Comparison of ENCODE assay signal across 1 cellular context in the genomic region with DNA sequence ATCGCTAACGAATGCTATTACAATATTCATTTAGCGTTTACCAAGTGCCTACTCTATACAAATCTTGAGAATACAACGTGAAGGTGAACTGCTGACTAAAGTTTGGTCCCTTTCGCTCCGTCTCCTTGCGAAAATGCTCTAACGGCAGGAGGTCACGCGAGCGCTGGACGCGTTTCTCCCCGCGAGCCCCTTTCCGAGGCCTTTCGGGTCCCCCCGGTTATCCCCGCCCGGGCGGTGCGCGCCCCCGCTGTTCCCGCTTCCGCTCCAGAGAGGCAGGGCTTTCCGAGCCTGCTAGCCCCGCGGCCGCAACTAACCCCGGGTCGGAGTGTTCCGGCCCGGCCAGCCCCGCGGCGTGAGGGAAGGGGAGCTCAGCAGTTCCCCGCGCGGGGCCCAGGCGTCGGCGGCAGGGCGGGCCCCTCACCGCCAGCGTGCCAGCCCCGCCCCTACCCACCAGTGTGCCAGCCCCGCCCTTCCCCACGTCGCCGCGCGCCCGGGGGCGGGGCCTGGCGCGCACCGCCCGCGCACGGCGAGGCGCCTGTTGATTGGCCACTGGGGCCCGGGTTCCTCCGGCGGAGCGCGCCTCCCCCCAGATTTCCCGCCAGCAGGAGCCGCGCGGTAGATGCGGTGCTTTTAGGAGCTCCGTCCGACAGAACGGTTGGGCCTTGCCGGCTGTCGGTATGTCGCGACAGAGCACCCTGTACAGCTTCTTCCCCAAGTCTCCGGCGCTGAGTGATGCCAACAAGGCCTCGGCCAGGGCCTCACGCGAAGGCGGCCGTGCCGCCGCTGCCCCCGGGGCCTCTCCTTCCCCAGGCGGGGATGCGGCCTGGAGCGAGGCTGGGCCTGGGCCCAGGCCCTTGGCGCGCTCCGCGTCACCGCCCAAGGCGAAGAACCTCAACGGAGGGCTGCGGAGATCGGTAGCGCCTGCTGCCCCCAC.
TF ChIP-seq lines count a peak whose summit lies in the region.

A gene with protein sequence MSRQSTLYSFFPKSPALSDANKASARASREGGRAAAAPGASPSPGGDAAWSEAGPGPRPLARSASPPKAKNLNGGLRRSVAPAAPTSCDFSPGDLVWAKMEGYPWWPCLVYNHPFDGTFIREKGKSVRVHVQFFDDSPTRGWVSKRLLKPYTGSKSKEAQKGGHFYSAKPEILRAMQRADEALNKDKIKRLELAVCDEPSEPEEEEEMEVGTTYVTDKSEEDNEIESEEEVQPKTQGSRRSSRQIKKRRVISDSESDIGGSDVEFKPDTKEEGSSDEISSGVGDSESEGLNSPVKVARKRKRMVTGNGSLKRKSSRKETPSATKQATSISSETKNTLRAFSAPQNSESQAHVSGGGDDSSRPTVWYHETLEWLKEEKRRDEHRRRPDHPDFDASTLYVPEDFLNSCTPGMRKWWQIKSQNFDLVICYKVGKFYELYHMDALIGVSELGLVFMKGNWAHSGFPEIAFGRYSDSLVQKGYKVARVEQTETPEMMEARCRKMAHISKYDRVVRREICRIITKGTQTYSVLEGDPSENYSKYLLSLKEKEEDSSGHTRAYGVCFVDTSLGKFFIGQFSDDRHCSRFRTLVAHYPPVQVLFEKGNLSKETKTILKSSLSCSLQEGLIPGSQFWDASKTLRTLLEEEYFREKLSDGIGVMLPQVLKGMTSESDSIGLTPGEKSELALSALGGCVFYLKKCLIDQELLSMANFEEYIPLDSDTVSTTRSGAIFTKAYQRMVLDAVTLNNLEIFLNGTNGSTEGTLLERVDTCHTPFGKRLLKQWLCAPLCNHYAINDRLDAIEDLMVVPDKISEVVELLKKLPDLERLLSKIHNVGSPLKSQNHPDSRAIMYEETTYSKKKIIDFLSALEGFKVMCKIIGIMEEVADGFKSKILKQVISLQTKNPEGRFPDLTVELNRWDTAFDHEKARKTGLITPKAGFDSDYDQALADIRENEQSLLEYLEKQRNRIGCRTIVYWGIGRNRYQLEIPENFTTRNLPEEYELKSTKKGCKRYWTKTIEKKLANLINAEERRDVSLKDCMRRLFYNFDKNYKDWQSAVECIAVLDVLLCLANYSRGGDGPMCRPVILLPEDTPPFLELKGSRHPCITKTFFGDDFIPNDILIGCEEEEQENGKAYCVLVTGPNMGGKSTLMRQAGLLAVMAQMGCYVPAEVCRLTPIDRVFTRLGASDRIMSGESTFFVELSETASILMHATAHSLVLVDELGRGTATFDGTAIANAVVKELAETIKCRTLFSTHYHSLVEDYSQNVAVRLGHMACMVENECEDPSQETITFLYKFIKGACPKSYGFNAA (N-terminal part only) (plus strand): TSS at position 589 of the 934 bp plus-strand sequence. CDS start 89 bp downstream, at position 678.

TF ChIP-seq in K562, 482 proteins besides CTCF, POLR2A, EP300 and RAD21 (continues in another document):
- TF ChIP-seq HNRNPL (IDR thresholded peaks at IDR 0.05; ENCODE audit: low read depth, low read length) (peak; percentile 89), OTX1 (CRISPR knock-in tag; IDR thresholded peaks at IDR 0.05) (peak; percentile 41; the same call in 1 of the 2 replicates), CAMTA2 (CRISPR knock-in tag; conservative IDR thresholded peaks at IDR 0.05) (no peak), ARID2 (IDR thresholded peaks at IDR 0.05) (0 out of 2 replicates have a peak, but pooled peaks have one; percentile 22), SMARCA5 (IDR thresholded peaks at IDR 0.05) (no peak), SAFB (IDR thresholded peaks at IDR 0.05; ENCODE audit: borderline replicate concordance, low read depth, low read length) (peak; percentile 41; the same call in 1 of the 2 replicates), ZNF263 (CRISPR knock-in tag; IDR thresholded peaks at IDR 0.05; ENCODE audit: borderline replicate concordance) (no peak), ID3 (CRISPR knock-in tag; IDR thresholded peaks at IDR 0.05) (no peak), ID3 (tag; IDR thresholded peaks at IDR 0.05) (peak; percentile 30; the same call in 1 of the 2 replicates), CCNT2 (IDR thresholded peaks at IDR 0.05; ENCODE audit: borderline replicate concordance, extremely low read depth, insufficient read length, low read depth, low read length) (peak; percentile 90), MAX (CRISPR knock-in tag; IDR thresholded peaks at IDR 0.05) (peak; percentile 63), CREM (IDR thresholded peaks at IDR 0.05; ENCODE audit: low read depth) (peak; percentile 66), MCM3 (IDR thresholded peaks at IDR 0.05) (no peak), MBD2 (IDR thresholded peaks at IDR 0.05; ENCODE audit: borderline replicate concordance, low read depth) (peak; percentile 51; the same call in 1 of the 2 replicates), CREB1 (IDR thresholded peaks at IDR 0.05) (peak; percentile 40), CREB1 (CRISPR knock-in tag; IDR thresholded peaks at IDR 0.05) (peak; percentile 29; the same call in 1 of the 2 replicates), GABPB1 (CRISPR knock-in tag; IDR thresholded peaks at IDR 0.05) (0 out of 2 replicates have a peak, but pooled peaks have one; percentile 9), ARHGAP35 (IDR thresholded peaks at IDR 0.05; ENCODE audit: partially characterized antibody) (no peak), L3MBTL2 (IDR thresholded peaks at IDR 0.05) (peak; percentile 96), XRCC5 (IDR thresholded peaks at IDR 0.05; ENCODE audit: low read depth, low read length) (no peak), RB1 (IDR thresholded peaks at IDR 0.05; ENCODE audit: low read depth) (peak; percentile 100), CHD1 (IDR thresholded peaks at IDR 0.05; ENCODE audit: low read length) (peak; percentile 47), EP400 (IDR thresholded peaks at IDR 0.05) (peak; percentile 89; the same call in 1 of the 2 replicates), ZFX (CRISPR knock-in tag; IDR thresholded peaks at IDR 0.05) (peak; percentile 96), FOXP1 (CRISPR knock-in tag; IDR thresholded peaks at IDR 0.05) (peak; percentile 61; the same call in 1 of the 2 replicates), ZNF584 (CRISPR knock-in tag; IDR thresholded peaks at IDR 0.05; ENCODE audit: low read depth) (no peak), U2AF1 (optimal IDR thresholded peaks at IDR 0.05; ENCODE audit: low read depth, low read length) (peak; percentile 50), ZBTB11 (CRISPR knock-in tag; IDR thresholded peaks at IDR 0.05) (peak in 2 of 3 experiments; percentile 66 to 91; a peak in 4 of 6 replicates), MTA3 (IDR thresholded peaks at IDR 0.05; ENCODE audit: borderline replicate concordance) (peak; percentile 77; the same call in 1 of the 2 replicates)
- TF ChIP-seq, protein P1, sequence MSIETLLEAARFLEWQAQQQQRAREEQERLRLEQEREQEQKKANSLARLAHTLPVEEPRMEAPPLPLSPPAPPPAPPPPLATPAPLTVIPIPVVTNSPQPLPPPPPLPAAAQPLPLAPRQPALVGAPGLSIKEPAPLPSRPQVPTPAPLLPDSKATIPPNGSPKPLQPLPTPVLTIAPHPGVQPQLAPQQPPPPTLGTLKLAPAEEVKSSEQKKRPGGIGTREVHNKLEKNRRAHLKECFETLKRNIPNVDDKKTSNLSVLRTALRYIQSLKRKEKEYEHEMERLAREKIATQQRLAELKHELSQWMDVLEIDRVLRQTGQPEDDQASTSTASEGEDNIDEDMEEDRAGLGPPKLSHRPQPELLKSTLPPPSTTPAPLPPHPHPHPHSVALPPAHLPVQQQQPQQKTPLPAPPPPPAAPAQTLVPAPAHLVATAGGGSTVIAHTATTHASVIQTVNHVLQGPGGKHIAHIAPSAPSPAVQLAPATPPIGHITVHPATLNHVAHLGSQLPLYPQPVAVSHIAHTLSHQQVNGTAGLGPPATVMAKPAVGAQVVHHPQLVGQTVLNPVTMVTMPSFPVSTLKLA (conservative IDR thresholded peaks at IDR 0.05), result peak; percentile 24 to 76; a peak in 2 of 4 replicates
- TF ChIP-seq, protein P2, sequence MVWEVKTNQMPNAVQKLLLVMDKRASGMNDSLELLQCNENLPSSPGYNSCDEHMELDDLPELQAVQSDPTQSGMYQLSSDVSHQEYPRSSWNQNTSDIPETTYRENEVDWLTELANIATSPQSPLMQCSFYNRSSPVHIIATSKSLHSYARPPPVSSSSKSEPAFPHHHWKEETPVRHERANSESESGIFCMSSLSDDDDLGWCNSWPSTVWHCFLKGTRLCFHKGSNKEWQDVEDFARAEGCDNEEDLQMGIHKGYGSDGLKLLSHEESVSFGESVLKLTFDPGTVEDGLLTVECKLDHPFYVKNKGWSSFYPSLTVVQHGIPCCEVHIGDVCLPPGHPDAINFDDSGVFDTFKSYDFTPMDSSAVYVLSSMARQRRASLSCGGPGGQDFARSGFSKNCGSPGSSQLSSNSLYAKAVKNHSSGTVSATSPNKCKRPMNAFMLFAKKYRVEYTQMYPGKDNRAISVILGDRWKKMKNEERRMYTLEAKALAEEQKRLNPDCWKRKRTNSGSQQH (CRISPR knock-in tag; IDR thresholded peaks at IDR 0.05), result 0 out of 2 replicates have a peak, but pooled peaks have one; percentile 44
- TF ChIP-seq, protein P3, sequence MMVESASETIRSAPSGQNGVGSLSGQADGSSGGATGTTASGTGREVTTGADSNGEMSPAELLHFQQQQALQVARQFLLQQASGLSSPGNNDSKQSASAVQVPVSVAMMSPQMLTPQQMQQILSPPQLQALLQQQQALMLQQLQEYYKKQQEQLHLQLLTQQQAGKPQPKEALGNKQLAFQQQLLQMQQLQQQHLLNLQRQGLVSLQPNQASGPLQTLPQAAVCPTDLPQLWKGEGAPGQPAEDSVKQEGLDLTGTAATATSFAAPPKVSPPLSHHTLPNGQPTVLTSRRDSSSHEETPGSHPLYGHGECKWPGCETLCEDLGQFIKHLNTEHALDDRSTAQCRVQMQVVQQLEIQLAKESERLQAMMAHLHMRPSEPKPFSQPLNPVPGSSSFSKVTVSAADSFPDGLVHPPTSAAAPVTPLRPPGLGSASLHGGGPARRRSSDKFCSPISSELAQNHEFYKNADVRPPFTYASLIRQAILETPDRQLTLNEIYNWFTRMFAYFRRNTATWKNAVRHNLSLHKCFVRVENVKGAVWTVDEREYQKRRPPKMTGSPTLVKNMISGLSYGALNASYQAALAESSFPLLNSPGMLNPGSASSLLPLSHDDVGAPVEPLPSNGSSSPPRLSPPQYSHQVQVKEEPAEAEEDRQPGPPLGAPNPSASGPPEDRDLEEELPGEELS (CRISPR knock-in tag; IDR thresholded peaks at IDR 0.05; ENCODE audit: borderline replicate concordance), result peak; percentile 53; the same call in 1 of the 2 replicates
- TF ChIP-seq, protein P4, sequence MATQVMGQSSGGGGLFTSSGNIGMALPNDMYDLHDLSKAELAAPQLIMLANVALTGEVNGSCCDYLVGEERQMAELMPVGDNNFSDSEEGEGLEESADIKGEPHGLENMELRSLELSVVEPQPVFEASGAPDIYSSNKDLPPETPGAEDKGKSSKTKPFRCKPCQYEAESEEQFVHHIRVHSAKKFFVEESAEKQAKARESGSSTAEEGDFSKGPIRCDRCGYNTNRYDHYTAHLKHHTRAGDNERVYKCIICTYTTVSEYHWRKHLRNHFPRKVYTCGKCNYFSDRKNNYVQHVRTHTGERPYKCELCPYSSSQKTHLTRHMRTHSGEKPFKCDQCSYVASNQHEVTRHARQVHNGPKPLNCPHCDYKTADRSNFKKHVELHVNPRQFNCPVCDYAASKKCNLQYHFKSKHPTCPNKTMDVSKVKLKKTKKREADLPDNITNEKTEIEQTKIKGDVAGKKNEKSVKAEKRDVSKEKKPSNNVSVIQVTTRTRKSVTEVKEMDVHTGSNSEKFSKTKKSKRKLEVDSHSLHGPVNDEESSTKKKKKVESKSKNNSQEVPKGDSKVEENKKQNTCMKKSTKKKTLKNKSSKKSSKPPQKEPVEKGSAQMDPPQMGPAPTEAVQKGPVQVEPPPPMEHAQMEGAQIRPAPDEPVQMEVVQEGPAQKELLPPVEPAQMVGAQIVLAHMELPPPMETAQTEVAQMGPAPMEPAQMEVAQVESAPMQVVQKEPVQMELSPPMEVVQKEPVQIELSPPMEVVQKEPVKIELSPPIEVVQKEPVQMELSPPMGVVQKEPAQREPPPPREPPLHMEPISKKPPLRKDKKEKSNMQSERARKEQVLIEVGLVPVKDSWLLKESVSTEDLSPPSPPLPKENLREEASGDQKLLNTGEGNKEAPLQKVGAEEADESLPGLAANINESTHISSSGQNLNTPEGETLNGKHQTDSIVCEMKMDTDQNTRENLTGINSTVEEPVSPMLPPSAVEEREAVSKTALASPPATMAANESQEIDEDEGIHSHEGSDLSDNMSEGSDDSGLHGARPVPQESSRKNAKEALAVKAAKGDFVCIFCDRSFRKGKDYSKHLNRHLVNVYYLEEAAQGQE (CRISPR knock-in tag; IDR thresholded peaks at IDR 0.05; ENCODE audit: low read depth), result no peak
